Comparison of ENCODE assay signal across 8 cellular contexts in genomic region chr6:30882764-30883475, GRCh38. TPM values are rescaled to one million over a fixed set of nuclear protein-coding genes. Genes with fewer than 3 reads are reported as not detected.
DNase-seq lines count a peak whose midpoint lies in the region; ATAC-seq and TF ChIP-seq lines count a peak whose summit lies in the region.

No MANE protein-coding gene starts in this region.

- peak; percentile 31 for DNase-seq in SK-N-DZ (ENCODE audit: low spot score)
- no peak for DNase-seq in glutamatergic neuron
- peak; percentile 61 for DNase-seq in retina
- no peak for DNase-seq in activated CD8-positive, alpha-beta memory T cell treated with anti-CD3 and anti-CD28 coated beads for 24 hours

- ATAC-seq in GM18867 (IDR thresholded peaks at IDR 0.05; ENCODE audit: unreplicated experiment): peak; percentile 43
- no peak for ATAC-seq in GM21786 (IDR thresholded peaks at IDR 0.05; ENCODE audit: unreplicated experiment)
- ATAC-seq in HG03342 (IDR thresholded peaks at IDR 0.05; ENCODE audit: unreplicated experiment): no peak

- no peaks in the 10 kb centered on the region for H3K36me3 Mint-ChIP-seq in glutamatergic neuron (ENCODE audit: unreplicated experiment)

- H3K27ac ChIP-seq in C4-2B: peak overlapping the region; percentile 94

- peaks cover 44% of the 10 kb centered on the region for H3K4me1 Mint-ChIP-seq in glutamatergic neuron (ENCODE audit: low read depth, unreplicated experiment)

- H3K27ac Mint-ChIP-seq in glutamatergic neuron (ENCODE audit: unreplicated experiment): peak overlapping the region; percentile 83

- H3K27me3 Mint-ChIP-seq in glutamatergic neuron (ENCODE audit: unreplicated experiment): peaks cover 20% of the 10 kb centered on the region

- peaks cover 16% of the 10 kb centered on the region for H3K9me3 Mint-ChIP-seq in glutamatergic neuron (ENCODE audit: unreplicated experiment)

- TF ChIP-seq CTCF in C4-2B (conservative IDR thresholded peaks at IDR 0.05): no peak
- no peak for TF ChIP-seq CTCF in glutamatergic neuron (IDR thresholded peaks at IDR 0.05; ENCODE audit: partially characterized antibody, unreplicated experiment)

- peak overlapping the region; percentile 88 for H3K4me3 Mint-ChIP-seq in glutamatergic neuron (ENCODE audit: unreplicated experiment)

RNA-seq across cellular contexts. Expression of gene DDR1, which starts 1.4 kb away (rescaled TPM):
- 14.3 and 120 TPM in 2 replicates for polyA plus RNA-seq in SK-N-DZ (2014; cell fraction: cytosol; rRNA removed)
- polyA plus RNA-seq in SK-N-DZ (2014; cell fraction: nucleus; rRNA removed): 20.8 and 26.1 TPM in 2 replicates
- 120 TPM for total RNA-seq in glutamatergic neuron (ENCODE audit: unreplicated experiment)

RNA-seq across cellular contexts. Expression of gene GTF2H4, which starts 25.1 kb away (rescaled TPM):
- polyA plus RNA-seq in SK-N-DZ (2014; cell fraction: cytosol; rRNA removed): 21.0 and 21.8 TPM in 2 replicates
- 128 and 154 TPM in 2 replicates for polyA plus RNA-seq in SK-N-DZ (2014; cell fraction: nucleus; rRNA removed)
- 67.2 TPM for total RNA-seq in glutamatergic neuron (ENCODE audit: unreplicated experiment)

RNA-seq across cellular contexts. Expression of gene VARS2, which starts 31.1 kb away (rescaled TPM):
- polyA plus RNA-seq in SK-N-DZ (2014; cell fraction: cytosol; rRNA removed): 45.0 and 46.3 TPM in 2 replicates
- polyA plus RNA-seq in SK-N-DZ (2014; cell fraction: nucleus; rRNA removed): 264 and 303 TPM in 2 replicates
- total RNA-seq in glutamatergic neuron (ENCODE audit: unreplicated experiment): 47.0 TPM

RNA-seq across cellular contexts. Expression of gene SFTA2, which starts 49.0 kb away (rescaled TPM):
- polyA plus RNA-seq in SK-N-DZ (2014; cell fraction: cytosol; rRNA removed): not detected in 2 replicates
- polyA plus RNA-seq in SK-N-DZ (2014; cell fraction: nucleus; rRNA removed): not detected in 2 replicates
- total RNA-seq in glutamatergic neuron (ENCODE audit: unreplicated experiment): not detected

RNA-seq across cellular contexts. Expression of gene MUCL3, which starts 57.9 kb away (rescaled TPM):
- not detected in 2 replicates for polyA plus RNA-seq in SK-N-DZ (2014; cell fraction: cytosol; rRNA removed)
- polyA plus RNA-seq in SK-N-DZ (2014; cell fraction: nucleus; rRNA removed): not detected in 2 replicates
- total RNA-seq in glutamatergic neuron (ENCODE audit: unreplicated experiment): not detected

Comparison
In these comparisons a context has a peak if more than half of its experiments do, and no peak if none do; other contexts are left out.
1. DNase-seq: peak in SK-N-DZ (single experiment) and retina (single experiment); none in glutamatergic neuron (single experiment) and activated CD8-positive, alpha-beta memory T cell treated with anti-CD3 and anti-CD28 coated beads for 24 hours (single experiment).